In genomic region chr13:110307697-110308376, GRCh38 we compare ENCODE assay signal across 9 cellular contexts. TPM values are rescaled to one million over a fixed set of nuclear protein-coding genes. Genes with fewer than 3 reads are reported as not detected.
DNase-seq lines count a peak whose midpoint lies in the region; ATAC-seq and TF ChIP-seq lines count a peak whose summit lies in the region.
"Had no signal": no experiment of that assay in that cellular context is flagged by ENCODE, and none has a peak within 500 bp of the region (broad histone marks: within the 10 kb centered on the region; RNA-seq: fewer than 3 reads in every experiment).

No MANE protein-coding gene starts in this region.

- H3K4me1 ChIP-seq in BLaER1 (peaks cover 33% of the 10 kb centered on the region), PC-3 (ENCODE audit: insufficient read depth, low read length) (peaks cover 48% of the 10 kb centered on the region), fibroblast of lung (ENCODE audit: control insufficient read depth, extremely low read depth, insufficient read depth, low read length) (peaks cover 19% of the 10 kb centered on the region), neural progenitor cell (peaks cover 25% of the 10 kb centered on the region)

- CTCF ChIA-PET in PC-3 (lab: Charles Lee) = interaction anchor here (1.4 kb wide), 1 partner anchor 104 kb away, joined by 4 read pairs; no protein-coding TSS in a partner anchor

- H3K36me3 ChIP-seq in BLaER1 = no peaks in the 10 kb centered on the region
- H3K36me3 ChIP-seq in PC-3 (ENCODE audit: low read depth, low read length) = no peaks in the 10 kb centered on the region
- H3K36me3 ChIP-seq in fibroblast of lung (ENCODE audit: control insufficient read depth, insufficient read depth, low read length) = peaks cover 4% of the 10 kb centered on the region
- no peaks in the 10 kb centered on the region for H3K36me3 ChIP-seq in neural progenitor cell

- DNase-seq in PC-3 (no peak), fibroblast of lung (ENCODE audit: low read depth in 2 of 2) (peak; percentile 59 to 64), neural progenitor cell (ENCODE audit: low spot score) (peak; percentile 59), kidney glomerular epithelial cell (lab: John Stamatoyannopoulos, UW) (no peak), iPS-NIHi11 (ENCODE audit: low spot score) (no peak), substantia nigra (lab: John Stamatoyannopoulos, UW) (no peak)
- no peak for DNase-seq in activated T-helper 2 cell treated with anti-CD3 and anti-CD28 coated beads, Interferon-gamma antibody, Interleukin-2, Interleukin-4, amounts not matched to agents 10 μg/mL and 5 μg/mL and 100 μg/mL, durations not matched to agents 14 hours and 24 hours and 36 hours (ENCODE audit: low spot score)

- H3F3A ChIP-seq in PC-3 (ENCODE audit: low read length, unreplicated experiment) (no peaks in the 10 kb centered on the region), neural progenitor cell (ENCODE audit: low read depth) (peaks cover 16% of the 10 kb centered on the region)

- ATAC-seq in PC-3 = peak; percentile 10

- H3K4me2 ChIP-seq in BLaER1 = peak overlapping the region; percentile 58
- H3K4me2 ChIP-seq in PC-3 (ENCODE audit: low read length) = peak overlapping the region; percentile 80
- peak overlapping the region; percentile 97 for H3K4me2 ChIP-seq in fibroblast of lung (ENCODE audit: extremely low read depth, insufficient read depth, low read length)
- H3K4me2 ChIP-seq in neural progenitor cell = peak overlapping the region; percentile 88

- peaks cover 18% of the 10 kb centered on the region; the same call in 1 of the 2 replicates for H3K9me3 ChIP-seq in BLaER1
- H3K9me3 ChIP-seq in PC-3 (ENCODE audit: low read length) = no peaks in the 10 kb centered on the region
- H3K9me3 ChIP-seq in fibroblast of lung (ENCODE audit: control insufficient read depth, insufficient read depth, low read depth, low read length) = no peaks in the 10 kb centered on the region
- no peaks in the 10 kb centered on the region for H3K9me3 ChIP-seq in neural progenitor cell (ENCODE audit: low read depth)

- H3K4me3 ChIP-seq in BLaER1 (peak overlapping the region; percentile 47; the same call in 1 of the 2 replicates), PC-3 (ENCODE audit: low read length) (peak overlapping the region; percentile 72), fibroblast of lung (replicated peaks in 1 of 4; ENCODE audit: control extremely low read depth in 1 of 4, insufficient read depth in 1 of 4, low read depth in 3 of 4, low read length in 4 of 4) (peak overlapping the region; percentile 50 to 69 (median 62)), neural progenitor cell (peak overlapping the region; percentile 94)

- H3K79me2 ChIP-seq in PC-3 (ENCODE audit: low read length) (peaks cover 81% of the 10 kb centered on the region), fibroblast of lung (ENCODE audit: control insufficient read depth, insufficient read depth, low read length) (peaks cover 91% of the 10 kb centered on the region), neural progenitor cell (ENCODE audit: low read depth) (peaks cover 86% of the 10 kb centered on the region)

- POLR2A ChIA-PET in PC-3 (lab: Charles Lee; ENCODE audit: unreplicated experiment) = interaction anchor here (0.5 kb wide), 1 partner anchor 1911 kb away, joined by 4 read pairs; no protein-coding TSS in a partner anchor

- peak overlapping the region; percentile 69 for H2AFZ ChIP-seq in PC-3 (ENCODE audit: low read length)
- H2AFZ ChIP-seq in fibroblast of lung (ENCODE audit: low read length) = peak overlapping the region; percentile 36
- peak overlapping the region; percentile 96 for H2AFZ ChIP-seq in neural progenitor cell (replicated peaks)

- H3K4me1 Mint-ChIP-seq in neural progenitor cell = peaks cover 61% of the 10 kb centered on the region
- peaks cover 2% of the 10 kb centered on the region for H3K4me1 Mint-ChIP-seq in activated T-helper 2 cell treated with anti-CD3 and anti-CD28 coated beads, Interferon-gamma antibody, Interleukin-2, Interleukin-4, amounts not matched to agents 10 μg/mL and 5 μg/mL and 100 μg/mL, durations not matched to agents 14 hours and 24 hours and 36 hours (ENCODE audit: low read depth)

- peak overlapping the region; percentile 97 for H3K27ac Mint-ChIP-seq in neural progenitor cell
- H3K27ac Mint-ChIP-seq in activated T-helper 2 cell treated with anti-CD3 and anti-CD28 coated beads, Interferon-gamma antibody, Interleukin-2, Interleukin-4, amounts not matched to agents 10 μg/mL and 5 μg/mL and 100 μg/mL, durations not matched to agents 14 hours and 24 hours and 36 hours = no peak overlapping the region

- peaks cover 99% of the 10 kb centered on the region for H3K27me3 ChIP-seq in BLaER1
- H3K27me3 ChIP-seq in PC-3 (ENCODE audit: low read length) = no peaks in the 10 kb centered on the region
- no peaks in the 10 kb centered on the region for H3K27me3 ChIP-seq in fibroblast of lung (ENCODE audit: control insufficient read depth, insufficient read depth, low read length)
- no peaks in the 10 kb centered on the region for H3K27me3 ChIP-seq in neural progenitor cell

- TF ChIP-seq CTCF in PC-3 (conservative IDR thresholded peaks at IDR 0.05; ENCODE audit: low read depth, low read length) = no peak
- TF ChIP-seq CTCF in fibroblast of lung (conservative IDR thresholded peaks at IDR 0.05 in 1 of 2, IDR thresholded peaks at IDR 0.05 in 1 of 2; ENCODE audit: low read depth in 1 of 2, low read length in 2 of 2) = no peak
- no peak for TF ChIP-seq CTCF in neural progenitor cell (IDR thresholded peaks at IDR 0.05)

- peak overlapping the region; percentile 97 for H3K4me3 Mint-ChIP-seq in neural progenitor cell
- H3K4me3 Mint-ChIP-seq in activated T-helper 2 cell treated with anti-CD3 and anti-CD28 coated beads, Interferon-gamma antibody, Interleukin-2, Interleukin-4, amounts not matched to agents 10 μg/mL and 5 μg/mL and 100 μg/mL, durations not matched to agents 14 hours and 24 hours and 36 hours (ENCODE audit: low read depth) = no peak overlapping the region

- peaks cover 10% of the 10 kb centered on the region for H3K27me3 Mint-ChIP-seq in neural progenitor cell (ENCODE audit: insufficient read depth, low read depth)
- H3K27me3 Mint-ChIP-seq in activated T-helper 2 cell treated with anti-CD3 and anti-CD28 coated beads, Interferon-gamma antibody, Interleukin-2, Interleukin-4, amounts not matched to agents 10 μg/mL and 5 μg/mL and 100 μg/mL, durations not matched to agents 14 hours and 24 hours and 36 hours (ENCODE audit: low read depth) = peaks cover 74% of the 10 kb centered on the region

- H3K9ac ChIP-seq in BLaER1 (no peak overlapping the region), PC-3 (ENCODE audit: low read length) (peak overlapping the region; percentile 91), fibroblast of lung (ENCODE audit: insufficient read depth, low read length) (peak overlapping the region; percentile 95), neural progenitor cell (peak overlapping the region; percentile 22)

- H3K9me3 Mint-ChIP-seq in neural progenitor cell = no peaks in the 10 kb centered on the region
- H3K9me3 Mint-ChIP-seq in activated T-helper 2 cell treated with anti-CD3 and anti-CD28 coated beads, Interferon-gamma antibody, Interleukin-2, Interleukin-4, amounts not matched to agents 10 μg/mL and 5 μg/mL and 100 μg/mL, durations not matched to agents 14 hours and 24 hours and 36 hours = no peaks in the 10 kb centered on the region

- BruUV-seq in PC-3 (replicated peaks; lab: Mats Ljungman, UMichigan) = no TSS peak

- intact Hi-C loops in PC-3 (cut with micrococcal nuclease) = loop anchor here (2.0 to 5.0 kb wide), 2 partner anchors 39 to 104 kb away; no protein-coding TSS in a partner anchor
- intact Hi-C loops in activated T-helper 2 cell treated with anti-CD3 and anti-CD28 coated beads, Interferon-gamma antibody, Interleukin-2, Interleukin-4, amounts not matched to agents 10 μg/mL and 5 μg/mL and 100 μg/mL, durations not matched to agents 14 hours and 24 hours and 36 hours (cut with micrococcal nuclease) = loop anchor here (5.0 kb wide), 1 partner anchor 1749 kb away; no protein-coding TSS in a partner anchor

- no peaks in the 10 kb centered on the region for H3K9me2 ChIP-seq in PC-3 (replicated peaks; ENCODE audit: low read length)

- H4K20me1 ChIP-seq in BLaER1 (peaks cover 20% of the 10 kb centered on the region; the same call in 1 of the 2 replicates), PC-3 (ENCODE audit: low read length) (no peaks in the 10 kb centered on the region), fibroblast of lung (ENCODE audit: control insufficient read depth, extremely low read depth, insufficient read depth, low read length) (no peaks in the 10 kb centered on the region), neural progenitor cell (ENCODE audit: low read depth) (peaks cover 54% of the 10 kb centered on the region)

- H3K27ac ChIP-seq in BLaER1 (no peak overlapping the region), PC-3 (ENCODE audit: low read length) (peak overlapping the region; percentile 49), fibroblast of lung (ENCODE audit: insufficient read depth, low read length) (peak overlapping the region; percentile 73), neural progenitor cell (no peak overlapping the region), substantia nigra (ENCODE audit: low read depth, low read length, poor library complexity, severe bottlenecking) (no peak overlapping the region)

- peaks cover 15% of the 10 kb centered on the region for H3K36me3 Mint-ChIP-seq in neural progenitor cell
- H3K36me3 Mint-ChIP-seq in activated T-helper 2 cell treated with anti-CD3 and anti-CD28 coated beads, Interferon-gamma antibody, Interleukin-2, Interleukin-4, amounts not matched to agents 10 μg/mL and 5 μg/mL and 100 μg/mL, durations not matched to agents 14 hours and 24 hours and 36 hours (ENCODE audit: low read depth) = no peaks in the 10 kb centered on the region

RNA-seq across cellular contexts. Expression of gene COL4A2, which starts 0.8 kb away (rescaled TPM):
- total RNA-seq in PC-3 (2014; rRNA removed) (74.5 and 127 TPM in 2 replicates), fibroblast of lung (93.1 and 123 TPM in 2 replicates), neural progenitor cell (ENCODE audit: low replicate concordance) (73.6 and 139 TPM in 2 replicates)
- 43.8 and 463 TPM in 2 replicates for polyA plus RNA-seq in fibroblast of lung
- 52.1 and 712 TPM in 2 replicates for polyA plus RNA-seq in fibroblast of lung (2012)
- polyA minus RNA-seq in fibroblast of lung (ENCODE audit: low replicate concordance) = 56.9 and 841 TPM in 2 replicates
- total RNA-seq in activated T-helper 2 cell treated with anti-CD3 and anti-CD28 coated beads, Interferon-gamma antibody, Interleukin-2, Interleukin-4, amounts not matched to agents 10 μg/mL and 5 μg/mL and 100 μg/mL, durations not matched to agents 14 hours and 24 hours and 36 hours = not detected in 2 replicates
- total RNA-seq: activated CD8-positive, alpha-beta memory T cell treated with anti-CD3 and anti-CD28 coated beads for 36 hours had no signal

RNA-seq across cellular contexts. Expression of gene COL4A1, which starts 0.9 kb away (rescaled TPM):
- 35.7 and 48.7 TPM in 2 replicates for total RNA-seq in PC-3 (2014; rRNA removed)
- total RNA-seq in fibroblast of lung = 34.0 and 57.5 TPM in 2 replicates
- 18.4 and 607 TPM in 2 replicates for polyA plus RNA-seq in fibroblast of lung
- 19.5 and 691 TPM in 2 replicates for polyA plus RNA-seq in fibroblast of lung (2012)
- 30.9 and 567 TPM in 2 replicates for polyA minus RNA-seq in fibroblast of lung (ENCODE audit: low replicate concordance)
- total RNA-seq in neural progenitor cell (ENCODE audit: low replicate concordance) = 105 and 120 TPM in 2 replicates
- total RNA-seq in activated T-helper 2 cell treated with anti-CD3 and anti-CD28 coated beads, Interferon-gamma antibody, Interleukin-2, Interleukin-4, amounts not matched to agents 10 μg/mL and 5 μg/mL and 100 μg/mL, durations not matched to agents 14 hours and 24 hours and 36 hours = not detected in 2 replicates
- total RNA-seq: activated CD8-positive, alpha-beta memory T cell treated with anti-CD3 and anti-CD28 coated beads for 36 hours had no signal

Comparison
In these comparisons a context has a peak if more than half of its experiments do, and no peak if none do; other contexts are left out.
1. H3K27ac ChIP-seq: peak in PC-3 (single experiment) and fibroblast of lung (single experiment); none in BLaER1 (single experiment), neural progenitor cell (single experiment) and substantia nigra (single experiment).
2. DNase-seq: peak in fibroblast of lung (2 of 2) and neural progenitor cell (single experiment); none in PC-3 (single experiment), kidney glomerular epithelial cell (single experiment), iPS-NIHi11 (single experiment), activated T-helper 2 cell treated with anti-CD3 and anti-CD28 coated beads, Interferon-gamma antibody, Interleukin-2, Interleukin-4, amounts not matched to agents 10 μg/mL and 5 μg/mL and 100 μg/mL, durations not matched to agents 14 hours and 24 hours and 36 hours (single experiment) and substantia nigra (0 of 49).
3. H2AFZ ChIP-seq: peak in every context shown above with its lines; median percentile 96 in neural progenitor cell; 69 in PC-3; 36 in fibroblast of lung.
4. RNA of gene COL4A2, which starts 0.8 kb away (total RNA-seq): 93.1 to 123 TPM in fibroblast of lung, 74.5 to 127 TPM in PC-3 and 73.6 to 139 TPM in neural progenitor cell; not detected in activated T-helper 2 cell treated with anti-CD3 and anti-CD28 coated beads, Interferon-gamma antibody, Interleukin-2, Interleukin-4, amounts not matched to agents 10 μg/mL and 5 μg/mL and 100 μg/mL, durations not matched to agents 14 hours and 24 hours and 36 hours; every median in the first group is over 10 times any median in the second.
5. RNA of gene COL4A1, which starts 0.9 kb away (total RNA-seq): 105 to 120 TPM in neural progenitor cell, 35.7 to 48.7 TPM in PC-3 and 34.0 to 57.5 TPM in fibroblast of lung; not detected in activated T-helper 2 cell treated with anti-CD3 and anti-CD28 coated beads, Interferon-gamma antibody, Interleukin-2, Interleukin-4, amounts not matched to agents 10 μg/mL and 5 μg/mL and 100 μg/mL, durations not matched to agents 14 hours and 24 hours and 36 hours; every median in the first group is over 10 times any median in the second.
6. Peak in every context shown above with its lines, with median percentiles within 50 percentile points of each other: H3K4me2 ChIP-seq and H3K4me3 ChIP-seq.